ENCODE assay signal across 12 cellular contexts in the genomic region with DNA sequence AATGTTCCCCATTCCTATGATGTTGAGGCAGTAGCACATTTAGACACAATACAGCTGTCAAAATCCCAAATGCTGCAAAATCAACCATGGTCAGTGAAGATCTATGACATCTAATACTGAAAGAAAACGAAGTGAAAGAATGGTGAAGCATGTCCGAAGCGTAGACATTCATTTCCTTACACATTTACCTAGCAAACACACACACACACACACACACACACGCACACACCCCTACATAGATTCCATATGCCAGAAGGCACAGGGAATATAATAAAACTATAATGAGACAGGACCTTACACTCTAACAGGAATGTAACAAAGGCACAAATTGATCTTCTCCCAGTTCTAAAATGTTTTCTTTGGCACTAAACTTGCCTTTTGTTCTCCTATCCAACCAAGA. TPM values are rescaled to one million over a fixed set of nuclear protein-coding genes. Genes with fewer than 3 reads are reported as not detected.
DNase-seq lines count a peak whose midpoint lies in the region; ATAC-seq, FAIRE-seq and TF ChIP-seq lines count a peak whose summit lies in the region.
"Had no signal": no experiment of that assay in that cellular context is flagged by ENCODE, and none has a peak within 500 bp of the region (broad histone marks: within the 10 kb centered on the region; RNA-seq: fewer than 3 reads in every experiment).

No MANE protein-coding gene starts in this region.

- DNase-seq in tibial artery, result no peak
- no peak for DNase-seq in KBM-7
- no peak for DNase-seq in H54 (ENCODE audit: insufficient read length, low spot score)
- DNase-seq in NCI-H2196 treated with DMSO at 0.1 percent for 48 hours (lab: John Stamatoyannopoulos, UW; ENCODE audit: unreplicated experiment), result no peak
- no peak for DNase-seq in Caco-2
- DNase-seq: NCI-H345; stimulated activated CD4-positive, alpha-beta T cell treated with anti-CD3 and anti-CD28 coated beads, Interleukin-1b, Interleukin-23, amount 100 ng/mL, for 48 hours had no signal

- CTCF ChIA-PET in Caco-2 (lab: Charles Lee), result no interaction called here

- peak overlapping the region; percentile 36 for H3K4me3 Mint-ChIP-seq in activated T-helper 17 cell treated with anti-CD3 and anti-CD28 coated beads, Interleukin-2, amount 50 U/mL, for 72 hours
- no peak overlapping the region for H3K4me3 Mint-ChIP-seq in Caco-2 (ENCODE audit: unreplicated experiment)
- H3K4me3 Mint-ChIP-seq: activated naive CD4-positive, alpha-beta T cell treated with anti-CD3 and anti-CD28 coated beads, Interleukin-2, amount 50 U/mL, for 24 hours had no signal

- in situ Hi-C loops in KBM-7 (cut with MboI; ENCODE audit: low pct_unique_long_range_greater_than_20kb, low sequenced_read_pairs), result no loop called here

- H3K4me1 Mint-ChIP-seq in activated T-helper 17 cell treated with anti-CD3 and anti-CD28 coated beads, Interleukin-2, amount 50 U/mL, for 72 hours, result peaks cover 63% of the 10 kb centered on the region
- H3K4me1 Mint-ChIP-seq in Caco-2 (ENCODE audit: low read depth, unreplicated experiment), result peaks cover 37% of the 10 kb centered on the region

- POLR2A ChIA-PET in Caco-2 (lab: Charles Lee), result no interaction called here

- H3K27me3 Mint-ChIP-seq in activated T-helper 17 cell treated with anti-CD3 and anti-CD28 coated beads, Interleukin-2, amount 50 U/mL, for 72 hours, result no peaks in the 10 kb centered on the region
- H3K27me3 Mint-ChIP-seq in Caco-2 (ENCODE audit: insufficient read depth, unreplicated experiment), result no peaks in the 10 kb centered on the region
- H3K27me3 Mint-ChIP-seq: activated naive CD4-positive, alpha-beta T cell treated with anti-CD3 and anti-CD28 coated beads, Interleukin-2, amount 50 U/mL, for 24 hours had no signal

- H3K4me3 ChIP-seq in tibial artery (peak overlapping the region; percentile 38 to 46), Caco-2 (ENCODE audit: low read depth, low read length) (no peak overlapping the region)

- no peak for TF ChIP-seq POLR2A in H54 (IDR thresholded peaks at IDR 0.05; ENCODE audit: low read depth, low read length)

- H3K9me3 ChIP-seq in tibial artery (no peaks in the 10 kb centered on the region), Caco-2 (no peaks in the 10 kb centered on the region)

- intact Hi-C loops in tibial artery (cut with DNase I; ENCODE audit: low total_unique reads), result no loop called here
- intact Hi-C loops in Caco-2 (cut with micrococcal nuclease; ENCODE audit: unreplicated experiment), result loop anchor here (2.0 kb wide), 2 partner anchors 21 to 33 kb away; a partner anchor contains a TSS

- no TSS peak for BruUV-seq in Caco-2 (replicated peaks; lab: Mats Ljungman, UMichigan)

- H3K4me1 ChIP-seq in tibial artery (peaks cover 0 to 94% (median 21%) of the 10 kb centered on the region in 4 donors), Caco-2 (peaks cover 40% of the 10 kb centered on the region)

- ATAC-seq in GM19395 (IDR thresholded peaks at IDR 0.05; ENCODE audit: unreplicated experiment) (peak; percentile 72), HG02973 (IDR thresholded peaks at IDR 0.05; ENCODE audit: unreplicated experiment) (peak; percentile 69)
- ATAC-seq in activated T-helper 17 cell treated with anti-CD3 and anti-CD28 coated beads, Interleukin-2, amount 50 U/mL, for 72 hours (replicated peaks), result no peak

- peak overlapping the region; percentile 64 to 82 for H3K27ac ChIP-seq in tibial artery
- H3K27ac ChIP-seq: HL-60 had no signal

- no peaks in the 10 kb centered on the region for H3K27me3 ChIP-seq in tibial artery
- no peaks in the 10 kb centered on the region for H3K27me3 ChIP-seq in Caco-2 (replicated peaks; ENCODE audit: control insufficient read depth, insufficient read depth, low read length)

- peaks cover 16% of the 10 kb centered on the region for H3K36me3 Mint-ChIP-seq in activated T-helper 17 cell treated with anti-CD3 and anti-CD28 coated beads, Interleukin-2, amount 50 U/mL, for 72 hours (ENCODE audit: low read depth)
- no peaks in the 10 kb centered on the region for H3K36me3 Mint-ChIP-seq in Caco-2 (ENCODE audit: insufficient read depth, unreplicated experiment)

- H3K36me3 ChIP-seq in tibial artery (no peaks in the 10 kb centered on the region), Caco-2 (ENCODE audit: control insufficient read depth, insufficient read depth, low read length) (no peaks in the 10 kb centered on the region)

- H3K9me3 Mint-ChIP-seq in activated T-helper 17 cell treated with anti-CD3 and anti-CD28 coated beads, Interleukin-2, amount 50 U/mL, for 72 hours, result peaks cover 3% of the 10 kb centered on the region
- no peaks in the 10 kb centered on the region for H3K9me3 Mint-ChIP-seq in Caco-2 (ENCODE audit: unreplicated experiment)
- H3K9me3 Mint-ChIP-seq: activated naive CD4-positive, alpha-beta T cell treated with anti-CD3 and anti-CD28 coated beads, Interleukin-2, amount 50 U/mL, for 24 hours had no signal

- no peak for TF ChIP-seq CTCF in tibial artery (IDR thresholded peaks at IDR 0.05)
- TF ChIP-seq CTCF in Caco-2 (IDR thresholded peaks at IDR 0.05; ENCODE audit: insufficient read depth in 1 of 2, low read depth in 1 of 2, low read length in 1 of 2, severe bottlenecking in 1 of 2, unreplicated experiment in 1 of 2), result no peak

- no peak overlapping the region for H3K27ac Mint-ChIP-seq in activated T-helper 17 cell treated with anti-CD3 and anti-CD28 coated beads, Interleukin-2, amount 50 U/mL, for 72 hours
- no peak overlapping the region for H3K27ac Mint-ChIP-seq in Caco-2 (ENCODE audit: unreplicated experiment)

- no peak for FAIRE-seq in H54 (lab: Jason Lieb, UNC)

RNA-seq across cellular contexts. Expression of a gene that starts 32.4 kb away (rescaled TPM):
- total RNA-seq in activated T-helper 17 cell treated with anti-CD3 and anti-CD28 coated beads, Interleukin-2, amount 50 U/mL, for 72 hours, result 10 to 100 TPM; 34.4 to 49.1 TPM
- 113 and 116 TPM in 2 replicates for total RNA-seq in Caco-2 (2022)
